Comparison of ENCODE assay signal across 1 cellular context in genomic region chr19:39498262-39499081, GRCh38.
TF ChIP-seq lines count a peak whose summit lies in the region.

DLL3 (plus strand) TSS chr19:39498947; CDS start chr19:39498975, 28 bp downstream.

TF ChIP-seq in IMR-90, 13 proteins besides CTCF, POLR2A, EP300 and RAD21 (continued from another document):
- no peak for TF ChIP-seq MAZ (IDR thresholded peaks at IDR 0.05; ENCODE audit: borderline replicate concordance, low read depth, low read length)
- TF ChIP-seq USF2 (IDR thresholded peaks at IDR 0.05; ENCODE audit: low read depth, low read length) = no peak
- TF ChIP-seq, protein P1, sequence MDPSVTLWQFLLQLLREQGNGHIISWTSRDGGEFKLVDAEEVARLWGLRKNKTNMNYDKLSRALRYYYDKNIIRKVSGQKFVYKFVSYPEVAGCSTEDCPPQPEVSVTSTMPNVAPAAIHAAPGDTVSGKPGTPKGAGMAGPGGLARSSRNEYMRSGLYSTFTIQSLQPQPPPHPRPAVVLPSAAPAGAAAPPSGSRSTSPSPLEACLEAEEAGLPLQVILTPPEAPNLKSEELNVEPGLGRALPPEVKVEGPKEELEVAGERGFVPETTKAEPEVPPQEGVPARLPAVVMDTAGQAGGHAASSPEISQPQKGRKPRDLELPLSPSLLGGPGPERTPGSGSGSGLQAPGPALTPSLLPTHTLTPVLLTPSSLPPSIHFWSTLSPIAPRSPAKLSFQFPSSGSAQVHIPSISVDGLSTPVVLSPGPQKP (IDR thresholded peaks at IDR 0.05; ENCODE audit: borderline replicate concordance, low read depth, low read length) = no peak
- TF ChIP-seq SMC3 (IDR thresholded peaks at IDR 0.05; ENCODE audit: low read depth, low read length) = no peak
- no peak for TF ChIP-seq MAFK (IDR thresholded peaks at IDR 0.05; ENCODE audit: low read depth, low read length)
- TF ChIP-seq CEBPB (IDR thresholded peaks at IDR 0.05; ENCODE audit: low read depth, low read length) = no peak
- TF ChIP-seq RCOR1 (IDR thresholded peaks at IDR 0.05; ENCODE audit: insufficient replicate concordance, low read length) = no peak
- no peak for TF ChIP-seq MXI1 (IDR thresholded peaks at IDR 0.05; ENCODE audit: borderline replicate concordance, low read depth, low read length)
- no peak for TF ChIP-seq NFE2L2 (IDR thresholded peaks at IDR 0.05; ENCODE audit: low read depth, low read length)
- TF ChIP-seq BHLHE40 (IDR thresholded peaks at IDR 0.05; ENCODE audit: low read depth, low read length) = no peak
